In the genomic region with DNA sequence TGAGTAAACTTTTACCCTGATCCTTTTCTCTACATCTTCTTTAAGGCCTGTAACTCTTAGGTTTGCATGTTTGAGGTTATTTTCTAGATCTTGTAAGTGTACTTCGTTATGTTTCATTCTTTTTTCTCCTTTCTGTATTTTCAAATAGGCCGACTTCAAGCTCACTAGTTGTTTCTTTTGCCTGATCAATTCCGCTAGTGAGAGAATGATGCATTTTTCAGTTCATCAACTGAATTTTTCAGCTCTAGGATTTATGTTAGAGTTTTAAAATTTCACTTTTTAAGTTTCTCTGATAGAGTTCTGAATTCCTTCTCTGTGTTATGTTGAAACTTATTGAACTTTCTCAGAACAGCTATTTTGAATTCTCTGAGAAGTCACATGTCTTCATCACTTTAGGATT, we compare ENCODE assay signal across 28 cellular contexts.
"Had no signal": no experiment of that assay in that cellular context is flagged by ENCODE, and none has a peak within 500 bp of the region (broad histone marks: within the 10 kb centered on the region; RNA-seq: fewer than 3 reads in every experiment).

No MANE protein-coding gene starts in this region.

- H3K4me3 Mint-ChIP-seq: dendritic cell treated with granulocyte-macrophage colony-stimulating factor and Interleukin-4, amounts not matched to agents 40 ng/mL and 50 ng/mL, for 4 days; effector memory CD8-positive, alpha-beta T cell; endodermal cell had no signal

- H3K36me3 ChIP-seq: colonic mucosa, esophagus muscularis mucosa, esophagus squamous epithelium, gastrocnemius medialis, gastroesophageal sphincter, heart left ventricle, heart right ventricle had no signal

- FAIRE-seq: colon, endometrium, endothelial cell of umbilical vein, frontal cortex had no signal

- ATAC-seq: effector memory CD8-positive, alpha-beta T cell; esophagus mucosa; foreskin keratinocyte; gastrocnemius medialis; gastroesophageal sphincter; heart left ventricle; heart right ventricle had no signal

- H3K9me3 ChIP-seq: colonic mucosa had no signal

- H3K27ac ChIP-seq: colonic mucosa, coronary artery, dorsolateral prefrontal cortex, epithelial cell of prostate, esophagus muscularis mucosa, esophagus squamous epithelium, foreskin keratinocyte, gastrocnemius medialis, gastroesophageal sphincter, heart left ventricle, heart right ventricle had no signal

- H3K4me1 ChIP-seq: colonic mucosa, esophagus muscularis mucosa, esophagus squamous epithelium, foreskin keratinocyte, gastrocnemius medialis, gastroesophageal sphincter, heart left ventricle, heart right ventricle had no signal

- H3K4me3 ChIP-seq: colonic mucosa, coronary artery, dorsolateral prefrontal cortex, esophagus muscularis mucosa, esophagus squamous epithelium, gastrocnemius medialis, gastroesophageal sphincter, heart left ventricle, heart right ventricle had no signal

- DNase-seq: colonic mucosa; cortex of kidney; dermis blood vessel endothelial cell; dorsolateral prefrontal cortex; effector CD4-positive, alpha-beta T cell; effector CD8-positive, alpha-beta T cell; effector memory CD4-positive, alpha-beta T cell; effector memory CD8-positive, alpha-beta T cell; endodermal cell; esophagus squamous epithelium; foreskin fibroblast; foreskin keratinocyte; foreskin melanocyte; gastrocnemius medialis; glutamatergic neuron; head of caudate nucleus; heart left ventricle; heart right ventricle had no signal

- H3K4me1 Mint-ChIP-seq: endodermal cell had no signal

- H3K27ac Mint-ChIP-seq: dendritic cell treated with granulocyte-macrophage colony-stimulating factor and Interleukin-4, amounts not matched to agents 40 ng/mL and 50 ng/mL, for 4 days; effector memory CD8-positive, alpha-beta T cell; endodermal cell had no signal

- H3K27me3 ChIP-seq: colonic mucosa, foreskin keratinocyte, gastroesophageal sphincter had no signal
